8 cellular contexts compared by ENCODE assay signal in genomic region chr2:64453710-64454315, GRCh38. TPM values are rescaled to one million over a fixed set of nuclear protein-coding genes. Genes with fewer than 3 reads are reported as not detected.
DNase-seq lines count a peak whose midpoint lies in the region; ATAC-seq and TF ChIP-seq lines count a peak whose summit lies in the region.

Gene LGALSL (plus strand): TSS chr2:64454162. CDS start chr2:64454546, 384 bp downstream.

- peak within 1 kb of the TSS; percentile 92 to 94 for H3K9ac ChIP-seq in colonic mucosa (ENCODE audit: low read depth in 2 of 2, low read length in 2 of 2)

- H3K4me3 ChIP-seq in colonic mucosa: peak within 1 kb of the TSS; percentile 78

- H3K4me1 ChIP-seq in colonic mucosa: peaks cover 6% of the 10 kb centered on the region

- H3K27me3 ChIP-seq in colonic mucosa: no peaks in the 10 kb centered on the region

- no peaks in the 10 kb centered on the region for H3K27me3 Mint-ChIP-seq in stimulated activated naive B cell treated with anti-CD40 and anti-IgM and Interleukin-4, amounts not matched to agents 10 μg/mL and 1 μg/mL and 100 μg/mL, for 72 hours

- TF ChIP-seq CTCF in colonic mucosa (IDR thresholded peaks at IDR 0.05): no peak

- no peaks in the 10 kb centered on the region for H3K36me3 Mint-ChIP-seq in stimulated activated naive B cell treated with anti-CD40 and anti-IgM and Interleukin-4, amounts not matched to agents 10 μg/mL and 1 μg/mL and 100 μg/mL, for 72 hours

- peaks cover 12 to 26% of the 10 kb centered on the region in 2 donors for H3K4me1 Mint-ChIP-seq in stimulated activated naive B cell treated with anti-CD40 and anti-IgM and Interleukin-4, amounts not matched to agents 10 μg/mL and 1 μg/mL and 100 μg/mL, for 72 hours

- H3K27ac ChIP-seq in colonic mucosa: peak within 1 kb of the TSS; percentile 93

- H3K9me3 ChIP-seq in colonic mucosa: no peaks in the 10 kb centered on the region

- ATAC-seq in GM19328 (IDR thresholded peaks at IDR 0.05; ENCODE audit: unreplicated experiment) (peak; percentile 50), HG03432 (IDR thresholded peaks at IDR 0.05; ENCODE audit: unreplicated experiment) (peak; percentile 67), left colon (peak; percentile 88)
- ATAC-seq in stimulated activated naive B cell treated with anti-CD40 and anti-IgM and Interleukin-4, amounts not matched to agents 10 μg/mL and 1 μg/mL and 100 μg/mL, for 72 hours (replicated peaks): peak; percentile 66 to 69

- peak within 1 kb of the TSS; percentile 74 for H3K27ac Mint-ChIP-seq in stimulated activated naive B cell treated with anti-CD40 and anti-IgM and Interleukin-4, amounts not matched to agents 10 μg/mL and 1 μg/mL and 100 μg/mL, for 72 hours

- intact Hi-C loops in colonic mucosa (cut with DNase I): loop anchor here (5.0 kb wide), 1 partner anchor 47 kb away; no protein-coding TSS in a partner anchor
- intact Hi-C loops in left colon (cut with DNase I, micrococcal nuclease): no loop called here

- DNase-seq in DMS114 treated with DMSO at 0.1 percent for 48 hours (lab: John Stamatoyannopoulos, UW; ENCODE audit: unreplicated experiment): peak; percentile 24
- peak; percentile 43 for DNase-seq in SK-N-DZ (ENCODE audit: low spot score)
- DNase-seq in colonic mucosa: peak; percentile 88
- DNase-seq in left colon: peak; percentile 89 to 93
- DNase-seq in stimulated activated naive B cell treated with anti-CD40 and anti-IgM and Interleukin-4, amounts not matched to agents 10 μg/mL and 1 μg/mL and 100 μg/mL, for 72 hours: peak; percentile 50
- no peak for DNase-seq in NCI-H2029 (lab: John Stamatoyannopoulos, UW)

- H3K4me3 Mint-ChIP-seq in stimulated activated naive B cell treated with anti-CD40 and anti-IgM and Interleukin-4, amounts not matched to agents 10 μg/mL and 1 μg/mL and 100 μg/mL, for 72 hours: peak within 1 kb of the TSS; percentile 84 to 89

- no peaks in the 10 kb centered on the region for H3K36me3 ChIP-seq in colonic mucosa

- no peaks in the 10 kb centered on the region for H3K9me3 Mint-ChIP-seq in stimulated activated naive B cell treated with anti-CD40 and anti-IgM and Interleukin-4, amounts not matched to agents 10 μg/mL and 1 μg/mL and 100 μg/mL, for 72 hours

RNA-seq across cellular contexts. Expression of gene LGALSL, which starts in this region (rescaled TPM):
- 3.7 and 6.5 TPM in 2 replicates for polyA plus RNA-seq in SK-N-DZ (2014; cell fraction: cytosol; rRNA removed)
- polyA plus RNA-seq in SK-N-DZ (2014; cell fraction: nucleus; rRNA removed): 10.1 and 12.8 TPM in 2 replicates
- total RNA-seq in colonic mucosa (10 to 100 TPM; 26.4 to 34.8 TPM), left colon (10 to 100 TPM; 43.6 to 45.5 TPM)
